ENCODE assay signal across 2 cellular contexts in the genomic region with DNA sequence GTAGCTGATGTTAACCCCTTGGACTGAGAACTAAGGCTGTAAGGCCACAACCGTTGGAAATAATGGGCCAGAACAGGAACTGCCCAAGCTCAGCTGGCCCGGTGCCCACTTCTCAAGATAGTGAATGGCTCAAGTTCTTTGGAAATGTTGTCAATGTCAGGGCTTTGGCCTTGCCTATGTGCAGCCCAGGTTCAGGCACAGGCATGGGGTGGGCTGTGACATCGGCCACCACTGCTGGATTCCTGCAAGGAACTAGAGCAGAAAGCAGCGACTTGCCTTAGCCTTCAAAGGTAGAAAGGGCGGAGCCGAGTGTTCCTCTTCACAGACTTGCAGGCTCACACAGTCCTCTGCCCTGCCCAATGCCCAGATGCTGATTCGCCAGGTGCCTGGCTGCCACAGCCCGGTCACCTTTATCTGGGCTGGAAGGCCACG.
TF ChIP-seq lines count a peak whose summit lies in the region.

No MANE protein-coding gene starts in this region.

TF ChIP-seq in HCT116, 20 proteins besides CTCF, POLR2A, EP300 and RAD21 (continued from another document):
- TF ChIP-seq, protein P1, sequence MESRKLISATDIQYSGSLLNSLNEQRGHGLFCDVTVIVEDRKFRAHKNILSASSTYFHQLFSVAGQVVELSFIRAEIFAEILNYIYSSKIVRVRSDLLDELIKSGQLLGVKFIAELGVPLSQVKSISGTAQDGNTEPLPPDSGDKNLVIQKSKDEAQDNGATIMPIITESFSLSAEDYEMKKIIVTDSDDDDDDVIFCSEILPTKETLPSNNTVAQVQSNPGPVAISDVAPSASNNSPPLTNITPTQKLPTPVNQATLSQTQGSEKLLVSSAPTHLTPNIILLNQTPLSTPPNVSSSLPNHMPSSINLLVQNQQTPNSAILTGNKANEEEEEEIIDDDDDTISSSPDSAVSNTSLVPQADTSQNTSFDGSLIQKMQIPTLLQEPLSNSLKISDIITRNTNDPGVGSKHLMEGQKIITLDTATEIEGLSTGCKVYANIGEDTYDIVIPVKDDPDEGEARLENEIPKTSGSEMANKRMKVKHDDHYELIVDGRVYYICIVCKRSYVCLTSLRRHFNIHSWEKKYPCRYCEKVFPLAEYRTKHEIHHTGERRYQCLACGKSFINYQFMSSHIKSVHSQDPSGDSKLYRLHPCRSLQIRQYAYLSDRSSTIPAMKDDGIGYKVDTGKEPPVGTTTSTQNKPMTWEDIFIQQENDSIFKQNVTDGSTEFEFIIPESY (IDR thresholded peaks at IDR 0.05; ENCODE audit: extremely low read depth, insufficient replicate concordance, low read length), result no peak
- TF ChIP-seq EZH2phosphoT487 (IDR thresholded peaks at IDR 0.05; ENCODE audit: borderline replicate concordance) (no peak), CBX3 (IDR thresholded peaks at IDR 0.05; ENCODE audit: low read depth) (no peak), ELF1 (IDR thresholded peaks at IDR 0.05; ENCODE audit: borderline replicate concordance, low read depth) (no peak), ZFX (IDR thresholded peaks at IDR 0.05) (0 out of 2 replicates have a peak, but pooled peaks have one; percentile 29), SP1 (IDR thresholded peaks at IDR 0.05; ENCODE audit: low read depth) (no peak)
TF ChIP-seq in HCT116: peak in this region for 1.

TF ChIP-seq in K562, 482 proteins besides CTCF, POLR2A, EP300 and RAD21 (continued from another document):
- no peak for TF ChIP-seq CBX8 (IDR thresholded peaks at IDR 0.05; ENCODE audit: borderline replicate concordance, extremely low read depth, low read depth, low read length, poor library complexity, severe bottlenecking)
